ENCODE assay signal across 34 cellular contexts in the genomic region with DNA sequence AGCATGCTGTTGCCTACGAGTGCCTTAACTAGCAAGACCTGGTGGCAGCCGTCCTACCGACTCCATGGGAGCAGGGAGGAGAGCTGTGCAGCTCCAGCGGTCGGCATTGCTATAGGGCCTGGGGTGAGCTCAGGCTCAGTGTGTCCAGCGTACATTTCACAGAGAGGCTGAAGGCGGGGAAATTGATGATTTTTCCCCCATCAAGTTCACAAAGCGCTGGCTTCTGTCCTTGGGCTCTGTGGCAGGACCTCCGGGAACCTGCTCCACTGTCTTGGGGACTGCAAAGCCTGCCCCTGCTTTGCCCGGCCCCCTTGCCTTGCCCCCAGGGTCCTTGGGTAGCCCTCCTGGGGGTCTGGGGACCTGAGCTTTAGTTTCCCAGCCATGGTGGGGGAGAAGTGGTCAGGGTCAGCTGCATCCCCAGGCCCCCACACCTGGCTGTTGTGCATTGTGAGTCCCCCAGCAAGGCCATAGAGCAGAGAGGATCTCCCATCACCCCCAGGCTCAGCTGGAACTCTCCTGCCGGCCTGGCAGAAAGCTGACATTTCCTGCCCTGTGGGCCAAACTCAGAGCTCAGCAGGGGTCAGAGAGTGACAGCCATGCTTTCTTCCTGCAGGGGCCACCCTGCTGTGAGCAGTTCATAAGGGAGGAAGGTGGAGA. TPM values are rescaled to one million over a fixed set of nuclear protein-coding genes. Genes with fewer than 3 reads are reported as not detected.
"Had no signal": no experiment of that assay in that cellular context is flagged by ENCODE, and none has a peak within 500 bp of the region (broad histone marks: within the 10 kb centered on the region; RNA-seq: fewer than 3 reads in every experiment).

No MANE protein-coding gene starts in this region.

- H3K9me3 ChIP-seq: Peyer's patch had no signal

- ATAC-seq: activated naive CD8-positive, alpha-beta T cell treated with anti-CD3 and anti-CD28 coated beads, Interleukin-2, amount 50 U/mL, for 24 hours; activated T-cell treated with anti-CD3 and anti-CD28 coated beads, Interleukin-2, amount 50 U/mL, for 4 hours; PC-3 had no signal

- DNase-seq: activated B cell treated with CpG ODN at 0.5 μM for 24 hours; activated CD4-positive, alpha-beta memory T cell treated with anti-CD3 and anti-CD28 coated beads for 36 hours; activated CD4-positive, alpha-beta T cell treated with anti-CD3 and anti-CD28 coated beads for 4 hours; activated CD4-positive, alpha-beta T cell treated with anti-CD3 and anti-CD28 coated beads, Interleukin-2, amount 50 U/mL, for 1 hour; activated CD4-positive, CD25-positive, alpha-beta regulatory T cell treated with anti-CD3 and anti-CD28 coated beads, Interleukin-2, amount 50 U/mL, for 72 hours; activated CD8-positive, alpha-beta memory T cell treated with anti-CD3 and anti-CD28 coated beads, Interleukin-2, amount 50 U/mL, for 4 hours; activated gamma-delta T cell treated with Interleukin-2 at 50 U/mL for 16 hours; activated naive CD4-positive, alpha-beta T cell treated with anti-CD3 and anti-CD28 coated beads for 36 hours; activated naive CD8-positive, alpha-beta T cell treated with anti-CD3 and anti-CD28 coated beads, Interleukin-2, amount 50 U/mL, for 24 hours; activated T-cell treated with anti-CD3 and anti-CD28 coated beads for 4 hours; activated T-cell treated with anti-CD3 and anti-CD28 coated beads, Interleukin-2, amount 50 U/mL, for 4 hours; anterior cingulate cortex; caudate nucleus; NCI-H1105; NCI-H1436; NCI-H1694; NCI-H1930; NCI-H345; NCI-H526; NCI-H748 treated with DMSO at 0.1 percent for 48 hours; NK-92 treated with Interleukin-12 subunit alpha and Interleukin-12 subunit beta, amount 100 ng/mL, for 24 hours; PC-3; Peyer's patch; RPMI8226; SW 1271; T-helper 1 cell; T-helper 2 cell; T-helper 9 cell had no signal

- H3K4me3 ChIP-seq: Peyer's patch had no signal

- H3K27me3 ChIP-seq: Peyer's patch had no signal

- H3K36me3 ChIP-seq: Peyer's patch had no signal

- H3K4me1 ChIP-seq: Peyer's patch had no signal

- H3K27ac ChIP-seq: Peyer's patch, VCaP had no signal

RNA-seq across cellular contexts. Expression of gene KCNJ18, which starts 3.9 kb away (rescaled TPM):
- total RNA-seq: activated B cell treated with CpG ODN at 0.5 μM for 24 hours; activated CD4-positive, alpha-beta memory T cell treated with anti-CD3 and anti-CD28 coated beads for 36 hours; activated naive CD4-positive, alpha-beta T cell treated with anti-CD3 and anti-CD28 coated beads for 36 hours; activated T-cell treated with anti-CD3 and anti-CD28 coated beads, Interleukin-2, amount 50 U/mL, for 4 hours; activated T-helper 1 cell treated with anti-CD3 and anti-CD28 coated beads, Interleukin-12 subunit alpha, Interleukin-12 subunit beta, Interleukin-2, Interleukin-4 antibody, amounts not matched to agents 30 ng/mL and 10 ng/mL and 1 ng/mL, durations not matched to agents 14 hours and 24 hours and 36 hours; bronchial epithelial cell; cerebellum; M059J; NCI-H460; Peyer's patch had no signal
